Comparison of ENCODE assay signal across 9 cellular contexts in the genomic region with DNA sequence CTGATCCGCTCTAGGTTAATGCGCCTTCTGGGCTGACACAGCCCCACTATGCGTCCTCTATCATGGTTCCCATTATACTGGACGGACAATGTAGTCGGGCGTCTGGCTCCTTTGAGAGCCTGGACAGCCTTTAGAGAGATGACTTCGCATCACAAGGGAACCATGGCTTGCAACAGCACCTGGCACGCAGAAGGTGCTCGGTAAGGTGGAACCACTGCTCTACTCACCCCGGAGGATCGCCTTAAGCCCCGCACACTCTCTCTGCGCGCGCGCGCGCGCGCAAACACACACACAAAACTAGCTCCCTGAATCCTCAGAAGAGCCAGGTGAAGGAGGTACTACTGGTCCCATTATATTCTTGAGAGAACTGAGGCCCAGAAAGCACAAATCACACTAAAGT. TPM values are rescaled to one million over a fixed set of nuclear protein-coding genes. Genes with fewer than 3 reads are reported as not detected.
DNase-seq lines count a peak whose midpoint lies in the region; ATAC-seq and TF ChIP-seq lines count a peak whose summit lies in the region.
"Had no signal": no experiment of that assay in that cellular context is flagged by ENCODE, and none has a peak within 500 bp of the region (broad histone marks: within the 10 kb centered on the region; RNA-seq: fewer than 3 reads in every experiment).

No MANE protein-coding gene starts in this region.

- POLR2A ChIA-PET in WTC11 (lab: Charles Lee) = interaction anchor here (1.7 to 3.2 kb wide), 3 partner anchors 9 to 112 kb away, joined by 4 to 23 read pairs (median 9); a partner anchor contains a TSS

- H3K4me3 Mint-ChIP-seq in WTC11 = peak overlapping the region; percentile 88

- 40% methylated on average over 20 of the region's 20 CpGs for WGBS in hepatocyte (ENCODE audit: low lambda C conversion rate, missing lambda C conversion rate)

- peaks cover 30% of the 10 kb centered on the region for H3K4me1 ChIP-seq in hepatocyte (ENCODE audit: insufficient read depth)

- no peaks in the 10 kb centered on the region; the same call in 1 of the 2 replicates for H3K36me3 Mint-ChIP-seq in WTC11

- peak overlapping the region; percentile 91 for H3K27ac Mint-ChIP-seq in WTC11

- H3K4me2 ChIP-seq in hepatocyte = peak overlapping the region; percentile 88

- H3K4me3 ChIP-seq in hepatocyte (peak overlapping the region; percentile 45), skin epidermis (peak overlapping the region in 6 of 7 experiments; percentile 35 to 58 (median 45))

- no peaks in the 10 kb centered on the region for H3K27me3 Mint-ChIP-seq in WTC11 (ENCODE audit: low read depth)

- peak overlapping the region; percentile 34 for H2AFZ ChIP-seq in hepatocyte

- peak overlapping the region; percentile 91 for H3K27ac ChIP-seq in hepatocyte
- H3K27ac ChIP-seq in skin epidermis = peak overlapping the region in 20 of 21 experiments; percentile 39 to 88 (median 78)
- H3K27ac ChIP-seq: HL-60 had no signal

- ATAC-seq in WTC11 (peak; percentile 9), HG03139 (IDR thresholded peaks at IDR 0.05; ENCODE audit: unreplicated experiment) (no peak), HG02642 (IDR thresholded peaks at IDR 0.05; ENCODE audit: poor library complexity, unreplicated experiment) (no peak)

- no peaks in the 10 kb centered on the region for H3K9me3 ChIP-seq in hepatocyte (ENCODE audit: low read depth)

- H3K79me2 ChIP-seq in hepatocyte = peaks cover 49% of the 10 kb centered on the region

- CTCF ChIA-PET in WTC11 (lab: Charles Lee) = interaction anchor here (0.6 to 4.8 kb wide), 9 partner anchors 8 to 171 kb away, joined by 3 to 39 read pairs (median 6); a partner anchor contains a TSS

- DNase-seq in NCI-H1417 (lab: John Stamatoyannopoulos, UW) (peak; percentile 27 to 66 (median 55)), NCI-H1417 treated with DMSO at 0.1 percent for 48 hours (lab: John Stamatoyannopoulos, UW) (no peak), WTC11 (ENCODE audit: low spot score) (peak; percentile 31), hepatocyte (ENCODE audit: low spot score) (no peak), NCI-H2196 treated with DMSO at 0.1 percent for 48 hours (lab: John Stamatoyannopoulos, UW; ENCODE audit: unreplicated experiment) (no peak)

- no peaks in the 10 kb centered on the region for H3K9me3 Mint-ChIP-seq in WTC11

- H3K4me1 Mint-ChIP-seq in WTC11 = peaks cover 38% of the 10 kb centered on the region

- no peaks in the 10 kb centered on the region for H3K9me2 ChIP-seq in hepatocyte (replicated peaks; ENCODE audit: insufficient read depth)

- no peaks in the 10 kb centered on the region for H3K36me3 ChIP-seq in hepatocyte (replicated peaks; ENCODE audit: insufficient read depth, low read depth)

- H3K27me3 ChIP-seq in hepatocyte = no peaks in the 10 kb centered on the region

- no peak for TF ChIP-seq CTCF in WTC11 (IDR thresholded peaks at IDR 0.05)
- no peak for TF ChIP-seq CTCF in hepatocyte (IDR thresholded peaks at IDR 0.05; ENCODE audit: poor library complexity)

- no peaks in the 10 kb centered on the region for H4K20me1 ChIP-seq in hepatocyte (ENCODE audit: insufficient read depth, poor library complexity, severe bottlenecking)

TF ChIP-seq in WTC11, 78 proteins besides CTCF, POLR2A, EP300 and RAD21:
- TF ChIP-seq MYBL2 (CRISPR knock-in tag; IDR thresholded peaks at IDR 0.05) (no peak), ZNF396 (CRISPR knock-in tag; IDR thresholded peaks at IDR 0.05; ENCODE audit: borderline replicate concordance) (no peak), CBFB (CRISPR knock-in tag; IDR thresholded peaks at IDR 0.05; ENCODE audit: low read depth) (no peak), NR3C1 (CRISPR knock-in tag; conservative IDR thresholded peaks at IDR 0.05; ENCODE audit: low read depth) (no peak), FOXJ3 (CRISPR knock-in tag; IDR thresholded peaks at IDR 0.05; ENCODE audit: borderline replicate concordance) (no peak), CREM (CRISPR knock-in tag; IDR thresholded peaks at IDR 0.05) (no peak), ZNF138 (CRISPR knock-in tag; conservative IDR thresholded peaks at IDR 0.05) (no peak), EMX1 (CRISPR knock-in tag; IDR thresholded peaks at IDR 0.05) (no peak), JUN (CRISPR knock-in tag; IDR thresholded peaks at IDR 0.05) (no peak), NFE2L1 (CRISPR knock-in tag; IDR thresholded peaks at IDR 0.05) (no peak), SMAD3 (CRISPR knock-in tag; IDR thresholded peaks at IDR 0.05; ENCODE audit: borderline replicate concordance) (no peak)
- TF ChIP-seq, protein P1, sequence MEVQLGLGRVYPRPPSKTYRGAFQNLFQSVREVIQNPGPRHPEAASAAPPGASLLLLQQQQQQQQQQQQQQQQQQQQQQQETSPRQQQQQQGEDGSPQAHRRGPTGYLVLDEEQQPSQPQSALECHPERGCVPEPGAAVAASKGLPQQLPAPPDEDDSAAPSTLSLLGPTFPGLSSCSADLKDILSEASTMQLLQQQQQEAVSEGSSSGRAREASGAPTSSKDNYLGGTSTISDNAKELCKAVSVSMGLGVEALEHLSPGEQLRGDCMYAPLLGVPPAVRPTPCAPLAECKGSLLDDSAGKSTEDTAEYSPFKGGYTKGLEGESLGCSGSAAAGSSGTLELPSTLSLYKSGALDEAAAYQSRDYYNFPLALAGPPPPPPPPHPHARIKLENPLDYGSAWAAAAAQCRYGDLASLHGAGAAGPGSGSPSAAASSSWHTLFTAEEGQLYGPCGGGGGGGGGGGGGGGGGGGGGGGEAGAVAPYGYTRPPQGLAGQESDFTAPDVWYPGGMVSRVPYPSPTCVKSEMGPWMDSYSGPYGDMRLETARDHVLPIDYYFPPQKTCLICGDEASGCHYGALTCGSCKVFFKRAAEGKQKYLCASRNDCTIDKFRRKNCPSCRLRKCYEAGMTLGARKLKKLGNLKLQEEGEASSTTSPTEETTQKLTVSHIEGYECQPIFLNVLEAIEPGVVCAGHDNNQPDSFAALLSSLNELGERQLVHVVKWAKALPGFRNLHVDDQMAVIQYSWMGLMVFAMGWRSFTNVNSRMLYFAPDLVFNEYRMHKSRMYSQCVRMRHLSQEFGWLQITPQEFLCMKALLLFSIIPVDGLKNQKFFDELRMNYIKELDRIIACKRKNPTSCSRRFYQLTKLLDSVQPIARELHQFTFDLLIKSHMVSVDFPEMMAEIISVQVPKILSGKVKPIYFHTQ (CRISPR knock-in tag; IDR thresholded peaks at IDR 0.05) = no peak
- TF ChIP-seq, protein P2, sequence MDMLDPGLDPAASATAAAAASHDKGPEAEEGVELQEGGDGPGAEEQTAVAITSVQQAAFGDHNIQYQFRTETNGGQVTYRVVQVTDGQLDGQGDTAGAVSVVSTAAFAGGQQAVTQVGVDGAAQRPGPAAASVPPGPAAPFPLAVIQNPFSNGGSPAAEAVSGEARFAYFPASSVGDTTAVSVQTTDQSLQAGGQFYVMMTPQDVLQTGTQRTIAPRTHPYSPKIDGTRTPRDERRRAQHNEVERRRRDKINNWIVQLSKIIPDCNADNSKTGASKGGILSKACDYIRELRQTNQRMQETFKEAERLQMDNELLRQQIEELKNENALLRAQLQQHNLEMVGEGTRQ (CRISPR knock-in tag; IDR thresholded peaks at IDR 0.05) = no peak
- TF ChIP-seq, protein P3, sequence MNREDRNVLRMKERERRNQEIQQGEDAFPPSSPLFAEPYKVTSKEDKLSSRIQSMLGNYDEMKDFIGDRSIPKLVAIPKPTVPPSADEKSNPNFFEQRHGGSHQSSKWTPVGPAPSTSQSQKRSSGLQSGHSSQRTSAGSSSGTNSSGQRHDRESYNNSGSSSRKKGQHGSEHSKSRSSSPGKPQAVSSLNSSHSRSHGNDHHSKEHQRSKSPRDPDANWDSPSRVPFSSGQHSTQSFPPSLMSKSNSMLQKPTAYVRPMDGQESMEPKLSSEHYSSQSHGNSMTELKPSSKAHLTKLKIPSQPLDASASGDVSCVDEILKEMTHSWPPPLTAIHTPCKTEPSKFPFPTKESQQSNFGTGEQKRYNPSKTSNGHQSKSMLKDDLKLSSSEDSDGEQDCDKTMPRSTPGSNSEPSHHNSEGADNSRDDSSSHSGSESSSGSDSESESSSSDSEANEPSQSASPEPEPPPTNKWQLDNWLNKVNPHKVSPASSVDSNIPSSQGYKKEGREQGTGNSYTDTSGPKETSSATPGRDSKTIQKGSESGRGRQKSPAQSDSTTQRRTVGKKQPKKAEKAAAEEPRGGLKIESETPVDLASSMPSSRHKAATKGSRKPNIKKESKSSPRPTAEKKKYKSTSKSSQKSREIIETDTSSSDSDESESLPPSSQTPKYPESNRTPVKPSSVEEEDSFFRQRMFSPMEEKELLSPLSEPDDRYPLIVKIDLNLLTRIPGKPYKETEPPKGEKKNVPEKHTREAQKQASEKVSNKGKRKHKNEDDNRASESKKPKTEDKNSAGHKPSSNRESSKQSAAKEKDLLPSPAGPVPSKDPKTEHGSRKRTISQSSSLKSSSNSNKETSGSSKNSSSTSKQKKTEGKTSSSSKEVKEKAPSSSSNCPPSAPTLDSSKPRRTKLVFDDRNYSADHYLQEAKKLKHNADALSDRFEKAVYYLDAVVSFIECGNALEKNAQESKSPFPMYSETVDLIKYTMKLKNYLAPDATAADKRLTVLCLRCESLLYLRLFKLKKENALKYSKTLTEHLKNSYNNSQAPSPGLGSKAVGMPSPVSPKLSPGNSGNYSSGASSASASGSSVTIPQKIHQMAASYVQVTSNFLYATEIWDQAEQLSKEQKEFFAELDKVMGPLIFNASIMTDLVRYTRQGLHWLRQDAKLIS (CRISPR knock-in tag; IDR thresholded peaks at IDR 0.05; ENCODE audit: borderline replicate concordance) = no peak
- TF ChIP-seq, protein P4, sequence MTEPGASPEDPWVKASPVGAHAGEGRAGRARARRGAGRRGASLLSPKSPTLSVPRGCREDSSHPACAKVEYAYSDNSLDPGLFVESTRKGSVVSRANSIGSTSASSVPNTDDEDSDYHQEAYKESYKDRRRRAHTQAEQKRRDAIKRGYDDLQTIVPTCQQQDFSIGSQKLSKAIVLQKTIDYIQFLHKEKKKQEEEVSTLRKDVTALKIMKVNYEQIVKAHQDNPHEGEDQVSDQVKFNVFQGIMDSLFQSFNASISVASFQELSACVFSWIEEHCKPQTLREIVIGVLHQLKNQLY (CRISPR knock-in tag; IDR thresholded peaks at IDR 0.05) = no peak

RNA-seq across cellular contexts. Expression of a gene that starts 7.1 kb away (rescaled TPM):
- total RNA-seq in WTC11 (2021) (23.6 to 27.9 TPM (median 25.1 TPM) in 3 replicates), hepatocyte (10.8 and 16.0 TPM in 2 replicates)
- 10.0 and 14.0 TPM in 2 replicates for polyA plus RNA-seq in hepatocyte

RNA-seq across cellular contexts. Expression of a gene that starts 8.9 kb away (rescaled TPM):
- total RNA-seq in WTC11 (2021) (69.0 to 74.0 TPM (median 69.1 TPM) in 3 replicates), hepatocyte (39.1 and 54.6 TPM in 2 replicates)
- polyA plus RNA-seq in hepatocyte = 81.1 and 88.6 TPM in 2 replicates

RNA-seq across cellular contexts. Expression of a gene that starts 15.1 kb away (rescaled TPM):
- total RNA-seq in WTC11 (2021) (0.57 to 0.80 TPM (median 0.59 TPM) in 3 replicates), hepatocyte (not detected in 2 replicates)
- polyA plus RNA-seq in hepatocyte = 0.77 TPM in 1 of 2 replicates, not detected in the other

RNA-seq across cellular contexts. Expression of a gene that starts 40.3 kb away (rescaled TPM):
- total RNA-seq in WTC11 (2021) = 981 to 1,004 TPM (median 984 TPM) in 3 replicates
- total RNA-seq in hepatocyte = 343 and 389 TPM in 2 replicates
- 132 and 133 TPM in 2 replicates for polyA plus RNA-seq in hepatocyte

RNA-seq across cellular contexts. Expression of a gene that starts 50.7 kb away (rescaled TPM):
- total RNA-seq in WTC11 (2021) (150 to 187 TPM (median 155 TPM) in 3 replicates), hepatocyte (135 and 150 TPM in 2 replicates)
- 457 and 458 TPM in 2 replicates for polyA plus RNA-seq in hepatocyte

Comparison
In these comparisons a context has a peak if more than half of its experiments do, and no peak if none do; other contexts are left out.
1. DNase-seq: peak in NCI-H1417 (3 of 3) and WTC11 (single experiment); none in NCI-H1417 treated with DMSO at 0.1 percent for 48 hours (single experiment), hepatocyte (single experiment) and NCI-H2196 treated with DMSO at 0.1 percent for 48 hours (single experiment).